In the genomic region with DNA sequence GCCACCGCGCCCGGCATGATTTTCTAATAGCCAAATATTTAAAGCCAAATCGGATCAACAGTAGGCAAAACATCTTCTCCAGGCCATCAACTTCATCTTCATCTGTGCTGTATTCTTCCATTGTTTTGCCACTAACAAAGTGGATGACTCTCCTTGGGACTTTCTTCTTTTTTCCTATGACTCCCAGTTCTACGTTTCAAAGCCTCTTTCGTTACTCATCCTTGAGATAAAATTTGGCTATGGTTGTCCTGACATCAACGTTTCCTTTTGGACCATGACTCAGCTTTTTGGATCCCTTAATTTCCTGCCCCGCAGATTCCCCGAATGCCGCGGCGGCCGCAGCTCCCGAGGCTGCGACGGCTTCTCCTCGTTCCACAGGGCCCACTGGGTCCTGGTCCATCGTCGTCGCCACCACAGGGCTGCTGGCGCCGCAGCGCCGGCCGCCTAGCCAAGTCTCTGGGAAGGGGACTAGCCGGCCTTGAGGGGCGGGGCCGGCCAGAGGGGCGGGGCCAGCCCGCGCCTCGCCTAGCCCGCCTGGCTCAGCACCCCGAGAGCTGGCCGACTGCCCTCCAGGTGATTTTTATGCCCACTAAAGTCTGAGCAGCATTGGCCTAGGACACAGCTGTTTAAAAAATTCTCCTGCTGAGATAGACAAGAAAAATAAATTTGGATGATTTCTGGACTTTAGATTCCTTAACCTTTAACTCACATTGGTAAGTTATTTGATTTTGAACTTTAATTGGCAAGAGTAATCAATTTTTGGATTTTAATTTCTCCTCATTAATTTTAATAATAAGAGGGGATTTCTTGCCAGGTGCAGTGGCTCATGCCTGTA, we compare ENCODE assay signal across 8 cellular contexts.
DNase-seq lines count a peak whose midpoint lies in the region; TF ChIP-seq lines count a peak whose summit lies in the region.

No MANE protein-coding gene starts in this region.

- peak; percentile 16 for TF ChIP-seq EP300 in stomach (IDR thresholded peaks at IDR 0.05)

- DNase-seq in activated naive CD4-positive, alpha-beta T cell treated with Interleukin-2 at 50 U/mL for 16 hours: peak; percentile 13
- no peak for DNase-seq in activated naive CD4-positive, alpha-beta T cell (lab: John Stamatoyannopoulos, UW)
- DNase-seq in epidermal melanocyte (ENCODE audit: insufficient read length, low spot score) (peak; percentile 65), medulla oblongata (ENCODE audit: extremely low spot score) (peak; percentile 64), stomach (peak; percentile 79), COR-L47 (lab: John Stamatoyannopoulos, UW) (no peak)

- peak overlapping the region; percentile 29 for H3K9ac ChIP-seq in HUES6 (ENCODE audit: low read length)

- intact Hi-C loops in stomach (cut with DNase I; ENCODE audit: low total_unique reads): no loop called here

- peak overlapping the region; percentile 6; the same call in 1 of the 2 replicates for H3K27ac ChIP-seq in HUES6 (ENCODE audit: low read depth, low read length)
- peak overlapping the region; percentile 76 to 86 (median 78) for H3K27ac ChIP-seq in stomach

- 11 to 16% (median 12%) methylated on average over 26 to 35 of the region's 35 CpGs for WGBS in stomach, 5 donors

- TF ChIP-seq POLR2A in stomach (IDR thresholded peaks at IDR 0.05): no peak

- peaks cover 4% of the 10 kb centered on the region; the same call in 1 of the 2 replicates for H3K9me3 ChIP-seq in HUES6 (ENCODE audit: control insufficient read depth, insufficient read depth, low read depth, low read length)
- peaks cover 0 to 12% (median 8%) of the 10 kb centered on the region in 4 donors for H3K9me3 ChIP-seq in stomach

- no peaks in the 10 kb centered on the region for H3K27me3 ChIP-seq in HUES6 (ENCODE audit: control insufficient read depth, insufficient read depth, low read length)
- no peaks in the 10 kb centered on the region for H3K27me3 ChIP-seq in stomach

- H3K36me3 ChIP-seq in HUES6 (ENCODE audit: control insufficient read depth, insufficient read depth, low read length) (no peaks in the 10 kb centered on the region), stomach (no peaks in the 10 kb centered on the region)

- H3K4me1 ChIP-seq in HUES6 (ENCODE audit: control insufficient read depth, insufficient read depth, low read length) (peaks cover 22% of the 10 kb centered on the region; the same call in 1 of the 2 replicates), stomach (peaks cover 6 to 20% (median 16%) of the 10 kb centered on the region in 4 donors)

- TF ChIP-seq CTCF in WI38 (IDR thresholded peaks at IDR 0.05; ENCODE audit: low read depth, low read length) (no peak), stomach (IDR thresholded peaks at IDR 0.05) (no peak)

- peak overlapping the region; percentile 34 for H3K4me3 ChIP-seq in HUES6 (ENCODE audit: low read depth, low read length)
- H3K4me3 ChIP-seq in WI38 (ENCODE audit: low read depth, low read length): peak overlapping the region; percentile 20
- H3K4me3 ChIP-seq in stomach: peak overlapping the region; percentile 32 to 41 (median 36)

Comparison
In these comparisons a context has a peak if more than half of its experiments do, and no peak if none do; other contexts are left out.
1. DNase-seq: peak in activated naive CD4-positive, alpha-beta T cell treated with Interleukin-2 at 50 U/mL for 16 hours (single experiment), epidermal melanocyte (single experiment), medulla oblongata (single experiment) and stomach (single experiment); none in activated naive CD4-positive, alpha-beta T cell (0 of 4) and COR-L47 (single experiment).
2. Peak in every context shown above with its lines, with median percentiles within 50 percentile points of each other: H3K4me3 ChIP-seq.